ENCODE assay signal across 32 cellular contexts in the genomic region with DNA sequence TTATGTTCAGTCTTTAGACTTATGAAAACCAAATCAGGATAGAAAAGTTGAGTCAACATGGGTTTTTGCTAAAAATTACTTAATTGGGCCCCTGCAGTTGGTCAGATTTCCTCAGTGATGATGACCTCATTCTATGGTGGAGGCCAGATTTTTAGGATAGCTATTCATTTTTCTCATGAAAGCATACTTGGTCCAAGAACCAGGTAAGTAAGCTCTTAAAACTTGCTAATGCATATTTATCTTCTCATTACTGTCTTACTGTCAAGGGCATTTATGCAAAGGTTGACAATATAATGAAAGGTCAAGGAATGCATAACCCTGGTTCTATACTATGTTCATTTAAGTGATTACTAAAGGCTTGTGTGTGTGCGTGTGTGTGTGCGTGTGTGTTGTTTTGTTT.
DNase-seq lines count a peak whose midpoint lies in the region; ATAC-seq, FAIRE-seq and TF ChIP-seq lines count a peak whose summit lies in the region.
"Had no signal": no experiment of that assay in that cellular context is flagged by ENCODE, and none has a peak within 500 bp of the region (broad histone marks: within the 10 kb centered on the region; RNA-seq: fewer than 3 reads in every experiment).

No MANE protein-coding gene starts in this region.

- H3K27me3 ChIP-seq in pancreas, result no peaks in the 10 kb centered on the region
- H3K27me3 ChIP-seq: cardiac muscle cell, colonic mucosa, left lung, upper lobe of right lung had no signal

- DNase-seq in AG10803 (ENCODE audit: low read depth), result peak; percentile 52
- DNase-seq in GM04504 (ENCODE audit: low read depth), result peak; percentile 46
- peak; percentile 12 for DNase-seq in astrocyte of the cerebellum (ENCODE audit: low read depth)
- DNase-seq in kidney tubule cell (ENCODE audit: low spot score), result peak; percentile 20
- DNase-seq in midbrain (lab: John Stamatoyannopoulos, UW), result no peak
- no peak for DNase-seq in pancreas
- DNase-seq: activated CD4-positive, alpha-beta T cell treated with anti-CD3 and anti-CD28 coated beads for 36 hours; activated CD8-positive, alpha-beta T cell treated with anti-CD3 and anti-CD28 coated beads for 36 hours; activated naive CD4-positive, alpha-beta T cell treated with anti-CD3 and anti-CD28 coated beads, Interleukin-2, amount 50 U/mL, for 16 hours; amniotic stem cell; colonic mucosa; DMS79; effector CD4-positive, alpha-beta T cell; H9; head of caudate nucleus; left lung; mesendoderm; MV-4-11; NCI-H146; SHP77; small intestine; stimulated activated naive CD4-positive, alpha-beta T cell treated with Interleukin-2 at 50 U/mL for 16 hours; SW 1271; T1000; upper lobe of right lung had no signal

- no peaks in the 10 kb centered on the region for H3K36me3 ChIP-seq in pancreas
- H3K36me3 ChIP-seq: cardiac muscle cell, colonic mucosa, left lung, upper lobe of right lung had no signal

- H3K4me3 ChIP-seq in AG10803 (ENCODE audit: low read length) (no peak overlapping the region), astrocyte of the cerebellum (ENCODE audit: low read depth, low read length) (no peak overlapping the region), pancreas (no peak overlapping the region)
- H3K4me3 ChIP-seq: cardiac muscle cell, colonic mucosa, left lung, upper lobe of right lung had no signal

- no peak for ATAC-seq in HG03460 (IDR thresholded peaks at IDR 0.05; ENCODE audit: unreplicated experiment)
- no peak for ATAC-seq in pancreas
- ATAC-seq: activated CD4-positive, alpha-beta T cell treated with anti-CD3 and anti-CD28 coated beads for 36 hours; activated CD8-positive, alpha-beta T cell treated with anti-CD3 and anti-CD28 coated beads for 36 hours; activated T-helper 17 cell treated with anti-CD3 and anti-CD28 coated beads, Interleukin-2, amount 50 U/mL, for 72 hours; left lung; upper lobe of right lung had no signal

- intact Hi-C loops in pancreas (cut with DNase I), result no loop called here

- WGBS in pancreas, 2 donors, result 74 to 81% methylated on average over 2 of the region's 2 CpGs

- no peaks in the 10 kb centered on the region for H3K4me1 ChIP-seq in pancreas
- H3K4me1 ChIP-seq: colonic mucosa, left lung, upper lobe of right lung had no signal

- TF ChIP-seq CTCF in AG10803 (conservative IDR thresholded peaks at IDR 0.05; ENCODE audit: low read length), result no peak
- TF ChIP-seq CTCF in astrocyte of the cerebellum (IDR thresholded peaks at IDR 0.05; ENCODE audit: low read depth, low read length, missing control alignments), result no peak
- TF ChIP-seq CTCF in pancreas (IDR thresholded peaks at IDR 0.05), result no peak

- no peak for FAIRE-seq in pancreas (lab: Jason Lieb, UNC)
- FAIRE-seq: GM12892, islet of Langerhans, small intestine had no signal

- no peaks in the 10 kb centered on the region for H3K9me3 ChIP-seq in pancreas
- H3K9me3 ChIP-seq: colonic mucosa, left lung, upper lobe of right lung had no signal

- in situ Hi-C loops in astrocyte of the cerebellum (cut with HindIII; ENCODE audit: low sequenced_read_pairs), result loop anchor here (5.0 kb wide), 1 partner anchor 35 kb away; no protein-coding TSS in a partner anchor

- H3K27ac ChIP-seq in pancreas, result no peak overlapping the region
- H3K27ac ChIP-seq: C4-2B, cardiac muscle cell, colonic mucosa, left lung, upper lobe of right lung, VCaP had no signal

Comparison
In these comparisons a context has a peak if more than half of its experiments do, and no peak if none do; other contexts are left out.
1. DNase-seq: peak in AG10803 (single experiment), GM04504 (single experiment), astrocyte of the cerebellum (single experiment) and kidney tubule cell (single experiment); none in midbrain (single experiment) and pancreas (0 of 6).